In genomic region chr6:141809901-141810300, GRCh38 we compare ENCODE assay signal across 21 cellular contexts.
"Had no signal": no experiment of that assay in that cellular context is flagged by ENCODE, and none has a peak within 500 bp of the region (broad histone marks: within the 10 kb centered on the region; RNA-seq: fewer than 3 reads in every experiment).

No MANE protein-coding gene starts in this region.

- H3K36me3 Mint-ChIP-seq: memory B cell, natural killer cell had no signal

- H3K9me3 Mint-ChIP-seq: activated CD8-positive, alpha-beta T cell treated with anti-CD3 and anti-CD28 coated beads for 36 hours; activated T-cell treated with anti-CD3 and anti-CD28 coated beads, Interleukin-2, amount 50 U/mL, for 4 hours had no signal

- H3K9ac ChIP-seq: parathyroid adenoma had no signal

- H3K4me1 ChIP-seq: esophagus muscularis mucosa, parathyroid adenoma, sigmoid colon, stomach, testis, upper lobe of right lung had no signal

- H3K36me3 ChIP-seq: cardiac muscle cell, esophagus muscularis mucosa, neutrophil, sigmoid colon, stomach, upper lobe of right lung had no signal

- H3K27me3 ChIP-seq: cardiac muscle cell, esophagus muscularis mucosa, neutrophil, sigmoid colon, stomach, testis, upper lobe of right lung had no signal

- H3K27me3 Mint-ChIP-seq: activated CD8-positive, alpha-beta T cell treated with anti-CD3 and anti-CD28 coated beads for 36 hours; memory B cell had no signal

- H2AFZ ChIP-seq: parathyroid adenoma had no signal

- H3K9me3 ChIP-seq: esophagus muscularis mucosa, neutrophil, sigmoid colon, stomach, testis, upper lobe of right lung had no signal

- H3K27ac ChIP-seq: cardiac muscle cell, esophagus muscularis mucosa, neutrophil, parathyroid adenoma, sigmoid colon, stomach, testis, upper lobe of right lung, VCaP had no signal

- DNase-seq: activated CD8-positive, alpha-beta T cell treated with anti-CD3 and anti-CD28 coated beads for 36 hours; activated effector memory CD4-positive, alpha-beta T cell treated with Interleukin-2 at 50 U/mL for 16 hours; activated naive CD4-positive, alpha-beta T cell treated with anti-CD3 and anti-CD28 coated beads, Interleukin-2, amount 50 U/mL, for 16 hours; activated T-cell treated with anti-CD3 and anti-CD28 coated beads, Interleukin-2, amount 50 U/mL, for 4 hours; foreskin melanocyte; head of caudate nucleus; kidney glomerular epithelial cell; left ventricle myocardium superior; natural killer cell; sigmoid colon; stimulated activated CD4-positive, alpha-beta T cell treated with anti-CD3 and anti-CD28 coated beads, Interleukin-1b, Interleukin-23, amount 100 ng/mL, for 48 hours; stomach; T1000; testis; upper lobe of right lung had no signal

- H3K4me3 ChIP-seq: cardiac muscle cell, esophagus muscularis mucosa, sigmoid colon, stomach, testis, upper lobe of right lung had no signal

- H3K4me1 Mint-ChIP-seq: memory B cell, natural killer cell had no signal

- H3K27ac Mint-ChIP-seq: activated CD8-positive, alpha-beta T cell treated with anti-CD3 and anti-CD28 coated beads for 36 hours; memory B cell; natural killer cell had no signal

- H3K4me3 Mint-ChIP-seq: activated CD8-positive, alpha-beta T cell treated with anti-CD3 and anti-CD28 coated beads for 36 hours; activated T-cell treated with anti-CD3 and anti-CD28 coated beads, Interleukin-2, amount 50 U/mL, for 4 hours; memory B cell; natural killer cell had no signal

- H3K79me2 ChIP-seq: parathyroid adenoma had no signal
